In the genomic region with DNA sequence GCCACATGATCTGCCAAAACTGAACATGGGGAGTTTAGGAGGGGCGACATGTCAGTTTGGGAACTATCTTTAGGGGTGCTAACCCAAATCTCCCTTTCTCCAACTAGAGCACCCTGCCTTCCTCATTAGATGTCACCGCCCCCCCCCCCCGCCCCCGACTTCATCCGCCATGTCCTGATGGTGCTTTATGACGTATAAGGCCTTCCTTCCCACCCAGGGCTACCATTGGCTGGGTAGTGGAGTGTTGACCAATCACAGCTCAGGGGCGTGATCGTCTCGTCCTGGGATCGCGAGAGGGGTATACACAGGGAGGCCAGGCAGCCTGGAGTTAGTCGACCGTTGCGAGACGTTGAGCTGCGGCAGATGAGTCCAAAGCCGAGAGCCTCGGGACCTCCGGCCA, we compare ENCODE assay signal across 5 cellular contexts. TPM values are rescaled to one million over a fixed set of nuclear protein-coding genes. Genes with fewer than 3 reads are reported as not detected.
"Had no signal": no experiment of that assay in that cellular context is flagged by ENCODE, and none has a peak within 500 bp of the region (broad histone marks: within the 10 kb centered on the region; RNA-seq: fewer than 3 reads in every experiment).

VCY1B (plus strand) TSS at position 301 of the 400 bp plus-strand sequence; CDS start at position 364, 63 bp downstream.

RNA-seq across cellular contexts. Expression of gene VCY1B, which starts in this region (rescaled TPM):
- total RNA-seq: HepG2, HT-29, IMR-90, K562 had no signal
- polyA plus RNA-seq: HepG2, IgD-negative memory B cell, IMR-90, K562 had no signal
